1 cellular context compared by ENCODE assay signal in the genomic region with DNA sequence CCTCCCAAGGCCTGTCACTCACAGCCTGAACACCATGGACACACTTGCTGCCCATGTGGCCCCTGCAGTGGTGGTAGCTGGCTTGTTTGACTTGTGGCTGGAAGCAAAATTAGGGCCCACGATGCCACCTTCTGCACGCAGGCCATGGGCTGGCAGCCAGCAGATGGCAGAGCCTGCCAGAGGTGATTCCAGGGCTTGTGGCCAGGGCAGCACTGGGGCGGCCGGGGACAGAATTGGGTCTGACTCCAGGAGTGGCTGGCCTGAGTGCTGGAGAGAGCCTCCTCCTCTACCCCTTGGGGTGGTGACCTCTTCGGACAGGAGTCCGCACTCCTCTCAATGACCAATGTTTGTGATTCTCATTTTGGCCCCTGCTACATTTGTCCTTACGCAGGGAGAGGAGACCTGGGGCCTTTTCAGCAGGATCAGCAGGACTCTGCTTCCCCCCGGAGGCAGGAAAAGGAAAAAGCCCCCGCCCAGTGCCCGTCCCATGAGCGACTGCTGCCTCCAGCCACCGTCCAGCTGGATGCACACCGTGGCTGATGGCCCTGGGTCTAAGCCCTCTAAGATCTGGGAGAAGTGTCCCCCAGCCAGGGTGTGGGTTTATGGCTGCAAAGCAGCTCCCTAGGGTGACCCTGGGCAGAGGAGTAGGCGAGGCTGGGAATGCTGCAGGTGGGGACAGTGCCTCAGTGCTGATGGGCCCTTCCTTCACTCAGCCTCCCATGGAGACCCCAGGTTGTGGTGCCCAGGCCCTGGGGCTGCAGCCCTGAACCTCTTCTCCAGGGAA.
TF ChIP-seq lines count a peak whose summit lies in the region.

No MANE protein-coding gene starts in this region.

TF ChIP-seq in HCT116, 20 proteins besides CTCF, POLR2A, EP300 and RAD21:
- peak; percentile 66 for TF ChIP-seq POLR2AphosphoS5 (IDR thresholded peaks at IDR 0.05; ENCODE audit: low read depth, low read length)
- no peak for TF ChIP-seq SIN3A (IDR thresholded peaks at IDR 0.05; ENCODE audit: low read depth)
